In the genomic region with DNA sequence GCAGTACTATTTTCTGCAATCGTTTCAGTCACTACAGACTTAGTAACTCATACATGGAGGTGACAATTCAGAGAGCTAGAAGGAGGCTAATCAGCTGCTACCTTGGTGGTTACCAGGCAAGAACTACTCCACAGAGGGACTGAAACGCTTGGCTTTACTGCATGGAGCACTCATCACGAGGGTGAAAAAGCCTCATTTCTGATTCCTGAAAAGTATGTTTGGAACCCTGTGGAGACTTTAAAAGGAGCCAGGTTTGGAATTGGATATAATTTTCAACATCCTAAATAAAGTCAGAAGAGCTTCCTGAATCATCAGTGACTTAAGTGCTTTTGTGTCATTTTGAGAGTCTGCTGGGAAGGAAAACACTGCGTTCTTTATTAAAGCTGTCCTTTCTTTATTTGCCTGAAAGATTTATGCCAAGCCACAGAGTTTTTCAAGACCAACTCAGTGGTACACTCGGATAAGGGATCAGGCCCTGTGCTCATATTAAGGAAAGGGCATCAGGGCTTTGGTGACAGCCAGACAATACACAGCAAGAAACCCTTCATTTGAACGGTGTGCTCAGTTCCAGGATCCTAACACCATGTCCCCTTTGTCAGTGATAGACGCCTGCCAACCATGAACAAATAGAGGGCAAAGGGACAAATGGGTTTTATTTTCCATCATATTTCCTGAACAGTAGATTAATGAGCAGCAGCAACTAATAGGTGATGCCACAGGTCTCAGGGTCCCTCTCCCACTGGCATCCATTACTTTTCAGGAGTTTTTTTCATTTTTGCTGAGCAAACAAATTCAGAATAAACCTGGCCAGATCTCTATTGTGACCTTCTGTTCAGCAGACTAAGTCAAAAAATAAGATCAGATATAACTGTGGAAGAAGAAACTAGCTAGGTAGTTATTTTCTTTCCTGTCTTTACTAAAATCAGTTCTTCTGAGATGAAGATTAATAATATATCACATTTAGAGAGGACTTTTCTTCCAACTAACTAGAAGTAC, we compare ENCODE assay signal across 12 cellular contexts.
A peak's percentile ranks its signal among the peaks of the same experiment; 100 is the strongest.
DNase-seq lines count a peak whose midpoint lies in the region; ATAC-seq lines count a peak whose summit lies in the region.
"Had no signal": no experiment of that assay in that cellular context is flagged by ENCODE, and none has a peak within 500 bp of the region (broad histone marks: within the 10 kb centered on the region; RNA-seq: fewer than 3 reads in every experiment).

No MANE protein-coding gene starts in this region.

- H3K27ac Mint-ChIP-seq in activated T-helper 17 cell treated with anti-CD3 and anti-CD28 coated beads, Interleukin-2, amount 50 U/mL, for 72 hours: no peak overlapping the region
- H3K27ac Mint-ChIP-seq: stimulated activated naive B cell treated with anti-CD40 and anti-IgM and Interleukin-4, amounts not matched to agents 10 μg/mL and 1 μg/mL and 100 μg/mL, for 72 hours had no signal

- H3K4me3 Mint-ChIP-seq in activated T-helper 17 cell treated with anti-CD3 and anti-CD28 coated beads, Interleukin-2, amount 50 U/mL, for 72 hours: no peak overlapping the region
- H3K4me3 Mint-ChIP-seq: stimulated activated naive B cell treated with anti-CD40 and anti-IgM and Interleukin-4, amounts not matched to agents 10 μg/mL and 1 μg/mL and 100 μg/mL, for 72 hours had no signal

- peaks cover 3% of the 10 kb centered on the region for H3K4me1 Mint-ChIP-seq in activated T-helper 17 cell treated with anti-CD3 and anti-CD28 coated beads, Interleukin-2, amount 50 U/mL, for 72 hours
- H3K4me1 Mint-ChIP-seq: stimulated activated naive B cell treated with anti-CD40 and anti-IgM and Interleukin-4, amounts not matched to agents 10 μg/mL and 1 μg/mL and 100 μg/mL, for 72 hours had no signal

- H3K36me3 Mint-ChIP-seq in activated T-helper 17 cell treated with anti-CD3 and anti-CD28 coated beads, Interleukin-2, amount 50 U/mL, for 72 hours (ENCODE audit: low read depth): peaks cover 77% of the 10 kb centered on the region

- H3K9me3 Mint-ChIP-seq in activated T-helper 17 cell treated with anti-CD3 and anti-CD28 coated beads, Interleukin-2, amount 50 U/mL, for 72 hours: no peaks in the 10 kb centered on the region
- H3K9me3 Mint-ChIP-seq: stimulated activated naive B cell treated with anti-CD40 and anti-IgM and Interleukin-4, amounts not matched to agents 10 μg/mL and 1 μg/mL and 100 μg/mL, for 72 hours had no signal

- H3K27me3 Mint-ChIP-seq in activated T-helper 17 cell treated with anti-CD3 and anti-CD28 coated beads, Interleukin-2, amount 50 U/mL, for 72 hours: no peaks in the 10 kb centered on the region
- H3K27me3 Mint-ChIP-seq: stimulated activated naive B cell treated with anti-CD40 and anti-IgM and Interleukin-4, amounts not matched to agents 10 μg/mL and 1 μg/mL and 100 μg/mL, for 72 hours had no signal

- peak; percentile 63 for DNase-seq in COLO829 (ENCODE audit: low spot score)
- peak; percentile 67 for DNase-seq in NCI-H69 (lab: John Stamatoyannopoulos, UW)
- peak; percentile 15 for DNase-seq in fibroblast of peridontal ligament (ENCODE audit: extremely low read depth)
- peak in 32 of 56 donors; percentile 1 to 47 (median 17) for DNase-seq in nucleus accumbens (lab: John Stamatoyannopoulos, UW)
- DNase-seq in NCI-H146 treated with DMSO at 0.1 percent for 48 hours (lab: John Stamatoyannopoulos, UW; ENCODE audit: unreplicated experiment): no peak
- no peak for DNase-seq in Kasumi-1 (lab: John Stamatoyannopoulos, UW)
- DNase-seq in T-helper 2 cell: no peak
- DNase-seq: activated CD4-positive, CD25-positive, alpha-beta regulatory T cell treated with anti-CD3 and anti-CD28 coated beads, Interleukin-2, amount 50 U/mL, for 72 hours; activated naive CD4-positive, alpha-beta T cell treated with Interleukin-2 at 50 U/mL for 16 hours; SIG-M5; stimulated activated naive B cell treated with anti-CD40 and anti-IgM and Interleukin-4, amounts not matched to agents 10 μg/mL and 1 μg/mL and 100 μg/mL, for 72 hours had no signal

- ATAC-seq in activated T-helper 17 cell treated with anti-CD3 and anti-CD28 coated beads, Interleukin-2, amount 50 U/mL, for 72 hours (replicated peaks): no peak
- ATAC-seq: stimulated activated naive B cell treated with anti-CD40 and anti-IgM and Interleukin-4, amounts not matched to agents 10 μg/mL and 1 μg/mL and 100 μg/mL, for 72 hours had no signal

Comparison
In these comparisons a context has a peak if more than half of its experiments do, and no peak if none do; other contexts are left out.
1. DNase-seq: peak in COLO829 (single experiment), NCI-H69 (single experiment), fibroblast of peridontal ligament (single experiment) and nucleus accumbens (32 of 56); none in NCI-H146 treated with DMSO at 0.1 percent for 48 hours (single experiment), Kasumi-1 (0 of 2) and T-helper 2 cell (0 of 5).